1 cellular context compared by ENCODE assay signal in the genomic region with DNA sequence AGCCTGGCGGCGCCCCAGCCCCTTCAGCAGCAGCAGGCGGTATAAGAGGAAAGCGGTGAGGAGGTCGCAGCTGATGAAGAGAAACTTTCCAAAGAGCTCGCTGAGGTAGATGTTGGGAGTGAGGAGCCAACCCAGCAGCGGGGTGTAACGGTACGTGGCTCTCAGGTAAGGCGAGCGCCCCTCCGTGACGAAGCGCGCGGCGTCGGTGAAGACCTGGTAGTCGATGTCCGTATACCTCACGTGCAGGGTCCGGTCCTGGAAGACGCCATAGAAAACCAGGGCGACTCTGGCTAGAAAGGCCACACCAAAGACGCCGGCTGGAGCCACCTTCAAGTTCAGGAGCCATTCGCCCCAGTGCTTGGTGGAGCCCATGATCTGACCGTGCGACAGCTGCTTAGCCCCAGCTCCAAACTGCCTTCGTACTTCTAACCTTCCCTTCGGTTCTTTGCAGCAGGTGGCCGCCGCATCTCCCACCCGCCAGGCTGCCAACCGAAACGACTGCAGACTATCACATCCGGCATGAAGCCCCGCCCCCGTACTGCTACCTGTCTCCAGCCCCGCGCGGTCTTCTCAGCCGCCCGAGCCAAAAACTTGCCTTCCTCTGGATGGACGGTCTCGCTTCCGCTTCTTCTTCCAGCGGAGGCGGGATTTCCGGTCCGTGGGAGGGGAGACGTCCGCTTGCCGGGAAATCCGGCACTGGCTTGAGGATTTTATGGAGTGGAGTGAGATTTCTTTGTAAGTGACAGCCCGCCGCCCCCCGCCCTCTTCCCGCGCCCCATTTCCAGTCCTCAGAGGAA.
A peak's percentile ranks its signal among the peaks of the same experiment; 100 is the strongest.
TF ChIP-seq lines count a peak whose summit lies in the region.

Gene PIGM (minus strand): TSS at position 623 of the 797 bp plus-strand sequence. CDS start 251 bp downstream, at position 372.

TF ChIP-seq in K562, 482 proteins besides CTCF, POLR2A, EP300 and RAD21 (continued from another document and continues in another):
- TF ChIP-seq AFF1 (IDR thresholded peaks at IDR 0.05; ENCODE audit: low read depth in 1 of 2, partially characterized antibody in 2 of 2) (peak in 1 of 2 experiments; percentile 34), ZKSCAN1 (IDR thresholded peaks at IDR 0.05; ENCODE audit: low read depth, low read length) (0 out of 2 replicates have a peak, but pooled peaks have one; percentile 17), FOXM1 (IDR thresholded peaks at IDR 0.05; ENCODE audit: low read depth) (peak; percentile 70; the same call in 1 of the 2 replicates), FOXM1 (CRISPR knock-in tag; IDR thresholded peaks at IDR 0.05; ENCODE audit: low read depth) (no peak), MTA2 (IDR thresholded peaks at IDR 0.05; ENCODE audit: low read depth) (no peak), NR3C1 (CRISPR knock-in tag; IDR thresholded peaks at IDR 0.05) (no peak), BRD9 (IDR thresholded peaks at IDR 0.05; ENCODE audit: low read depth, partially characterized antibody) (no peak), ZNF77 (CRISPR knock-in tag; IDR thresholded peaks at IDR 0.05) (no peak), CREM (IDR thresholded peaks at IDR 0.05; ENCODE audit: low read depth) (peak; percentile 61), IRF2 (CRISPR knock-in tag; IDR thresholded peaks at IDR 0.05) (no peak), TCFL5 (CRISPR knock-in tag; conservative IDR thresholded peaks at IDR 0.05) (no peak), BHLHE40 (IDR thresholded peaks at IDR 0.05; ENCODE audit: low read length) (peak; percentile 60), NFATC3 (IDR thresholded peaks at IDR 0.05) (no peak), TAL1 (IDR thresholded peaks at IDR 0.05) (no peak), RBFOX2 (IDR thresholded peaks at IDR 0.05; ENCODE audit: low read depth, low read length) (peak; percentile 87), KAT7 (CRISPR knock-in tag; IDR thresholded peaks at IDR 0.05; ENCODE audit: borderline replicate concordance) (no peak), CBFB (CRISPR knock-in tag; IDR thresholded peaks at IDR 0.05) (peak; percentile 37; the same call in 1 of the 2 replicates), THAP7 (CRISPR knock-in tag; IDR thresholded peaks at IDR 0.05) (no peak), JUND (IDR thresholded peaks at IDR 0.05; ENCODE audit: borderline replicate concordance, low read depth, low read length) (peak; percentile 40; the same call in 1 of the 2 replicates), JUND (tag; IDR thresholded peaks at IDR 0.05; ENCODE audit: borderline replicate concordance, low read depth, low read length) (no peak; the same call in 2 of the 3 replicates), TAF9B (IDR thresholded peaks at IDR 0.05; ENCODE audit: partially characterized antibody) (peak; percentile 42), EP400 (IDR thresholded peaks at IDR 0.05) (peak; percentile 60), XRCC5 (IDR thresholded peaks at IDR 0.05; ENCODE audit: low read depth, low read length) (peak; percentile 70; the same call in 1 of the 2 replicates), ZNF197 (CRISPR knock-in tag; IDR thresholded peaks at IDR 0.05; ENCODE audit: low read depth) (no peak), ATF7 (IDR thresholded peaks at IDR 0.05) (peak; percentile 52; the same call in 1 of the 2 replicates), KDM1A (IDR thresholded peaks at IDR 0.05) (0 out of 4 replicates have a peak, but pooled peaks of 1 of the 2 experiments have one; percentile 5), HNRNPH1 (optimal IDR thresholded peaks at IDR 0.05; ENCODE audit: low read depth, low read length) (no peak), SAFB (IDR thresholded peaks at IDR 0.05; ENCODE audit: borderline replicate concordance, low read depth, low read length) (no peak), LCOR (CRISPR knock-in tag; IDR thresholded peaks at IDR 0.05) (peak; percentile 99), NCOA4 (IDR thresholded peaks at IDR 0.05; ENCODE audit: partially characterized antibody) (no peak), ZNF639 (CRISPR knock-in tag; conservative IDR thresholded peaks at IDR 0.05 in 1 of 2, IDR thresholded peaks at IDR 0.05 in 1 of 2) (peak in 1 of 2 experiments; percentile 41; a peak in 1 of 4 replicates), POLR2AphosphoS5 (IDR thresholded peaks at IDR 0.05; ENCODE audit: control insufficient read depth, insufficient read depth, low read depth, low read length) (peak; percentile 39; the same call in 1 of the 2 replicates), ZNF785 (CRISPR knock-in tag; IDR thresholded peaks at IDR 0.05) (no peak), MAZ (CRISPR knock-in tag; conservative IDR thresholded peaks at IDR 0.05 in 1 of 2, IDR thresholded peaks at IDR 0.05 in 1 of 2) (peak; percentile 64 to 79; a peak in 2 of 4 replicates), SMC3 (conservative IDR thresholded peaks at IDR 0.05; ENCODE audit: insufficient read depth, low read depth, low read length) (no peak), PHTF2 (CRISPR knock-in tag; IDR thresholded peaks at IDR 0.05) (no peak), GABPA (tag; conservative IDR thresholded peaks at IDR 0.05; ENCODE audit: low read depth) (peak; percentile 97), NFIC (IDR thresholded peaks at IDR 0.05) (peak; percentile 69), TCF7L2 (IDR thresholded peaks at IDR 0.05; ENCODE audit: low read depth, low read length) (no peak), E2F3 (CRISPR knock-in tag; IDR thresholded peaks at IDR 0.05) (0 out of 2 replicates have a peak, but pooled peaks have one; percentile 8), NEUROD1 (IDR thresholded peaks at IDR 0.05; ENCODE audit: borderline replicate concordance, low read depth, low read length, partially characterized antibody) (peak; percentile 98), NR4A1 (CRISPR knock-in tag; IDR thresholded peaks at IDR 0.05) (no peak), NR4A1 (tag; IDR thresholded peaks at IDR 0.05) (no peak), HOXB6 (CRISPR knock-in tag; IDR thresholded peaks at IDR 0.05; ENCODE audit: borderline replicate concordance) (no peak), SNIP1 (IDR thresholded peaks at IDR 0.05; ENCODE audit: low read depth) (no peak), ZNF644 (tag; IDR thresholded peaks at IDR 0.05; ENCODE audit: low read depth) (0 out of 2 replicates have a peak, but pooled peaks have one; percentile 29)
- TF ChIP-seq, protein P1, sequence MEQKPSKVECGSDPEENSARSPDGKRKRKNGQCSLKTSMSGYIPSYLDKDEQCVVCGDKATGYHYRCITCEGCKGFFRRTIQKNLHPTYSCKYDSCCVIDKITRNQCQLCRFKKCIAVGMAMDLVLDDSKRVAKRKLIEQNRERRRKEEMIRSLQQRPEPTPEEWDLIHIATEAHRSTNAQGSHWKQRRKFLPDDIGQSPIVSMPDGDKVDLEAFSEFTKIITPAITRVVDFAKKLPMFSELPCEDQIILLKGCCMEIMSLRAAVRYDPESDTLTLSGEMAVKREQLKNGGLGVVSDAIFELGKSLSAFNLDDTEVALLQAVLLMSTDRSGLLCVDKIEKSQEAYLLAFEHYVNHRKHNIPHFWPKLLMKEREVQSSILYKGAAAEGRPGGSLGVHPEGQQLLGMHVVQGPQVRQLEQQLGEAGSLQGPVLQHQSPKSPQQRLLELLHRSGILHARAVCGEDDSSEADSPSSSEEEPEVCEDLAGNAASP (IDR thresholded peaks at IDR 0.05), result no peak
- TF ChIP-seq, protein P2, sequence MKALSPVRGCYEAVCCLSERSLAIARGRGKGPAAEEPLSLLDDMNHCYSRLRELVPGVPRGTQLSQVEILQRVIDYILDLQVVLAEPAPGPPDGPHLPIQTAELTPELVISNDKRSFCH (CRISPR knock-in tag; IDR thresholded peaks at IDR 0.05), result no peak
- TF ChIP-seq, protein P2 (tag; IDR thresholded peaks at IDR 0.05), result no peak
- TF ChIP-seq, protein P3, sequence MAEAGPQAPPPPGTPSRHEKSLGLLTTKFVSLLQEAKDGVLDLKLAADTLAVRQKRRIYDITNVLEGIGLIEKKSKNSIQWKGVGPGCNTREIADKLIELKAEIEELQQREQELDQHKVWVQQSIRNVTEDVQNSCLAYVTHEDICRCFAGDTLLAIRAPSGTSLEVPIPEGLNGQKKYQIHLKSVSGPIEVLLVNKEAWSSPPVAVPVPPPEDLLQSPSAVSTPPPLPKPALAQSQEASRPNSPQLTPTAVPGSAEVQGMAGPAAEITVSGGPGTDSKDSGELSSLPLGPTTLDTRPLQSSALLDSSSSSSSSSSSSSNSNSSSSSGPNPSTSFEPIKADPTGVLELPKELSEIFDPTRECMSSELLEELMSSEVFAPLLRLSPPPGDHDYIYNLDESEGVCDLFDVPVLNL (CRISPR knock-in tag; IDR thresholded peaks at IDR 0.05; ENCODE audit: low read depth), result no peak
- TF ChIP-seq, protein P4, sequence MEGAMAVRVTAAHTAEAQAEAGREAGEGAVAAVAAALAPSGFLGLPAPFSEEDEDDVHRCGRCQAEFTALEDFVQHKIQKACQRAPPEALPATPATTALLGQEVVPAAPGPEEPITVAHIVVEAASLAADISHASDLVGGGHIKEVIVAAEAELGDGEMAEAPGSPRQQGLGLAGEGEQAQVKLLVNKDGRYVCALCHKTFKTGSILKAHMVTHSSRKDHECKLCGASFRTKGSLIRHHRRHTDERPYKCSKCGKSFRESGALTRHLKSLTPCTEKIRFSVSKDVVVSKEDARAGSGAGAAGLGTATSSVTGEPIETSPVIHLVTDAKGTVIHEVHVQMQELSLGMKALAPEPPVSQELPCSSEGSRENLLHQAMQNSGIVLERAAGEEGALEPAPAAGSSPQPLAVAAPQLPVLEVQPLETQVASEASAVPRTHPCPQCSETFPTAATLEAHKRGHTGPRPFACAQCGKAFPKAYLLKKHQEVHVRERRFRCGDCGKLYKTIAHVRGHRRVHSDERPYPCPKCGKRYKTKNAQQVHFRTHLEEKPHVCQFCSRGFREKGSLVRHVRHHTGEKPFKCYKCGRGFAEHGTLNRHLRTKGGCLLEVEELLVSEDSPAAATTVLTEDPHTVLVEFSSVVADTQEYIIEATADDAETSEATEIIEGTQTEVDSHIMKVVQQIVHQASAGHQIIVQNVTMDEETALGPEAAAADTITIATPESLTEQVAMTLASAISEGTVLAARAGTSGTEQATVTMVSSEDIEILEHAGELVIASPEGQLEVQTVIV (CRISPR knock-in tag; IDR thresholded peaks at IDR 0.05; ENCODE audit: borderline replicate concordance), result no peak
- TF ChIP-seq, protein P5, sequence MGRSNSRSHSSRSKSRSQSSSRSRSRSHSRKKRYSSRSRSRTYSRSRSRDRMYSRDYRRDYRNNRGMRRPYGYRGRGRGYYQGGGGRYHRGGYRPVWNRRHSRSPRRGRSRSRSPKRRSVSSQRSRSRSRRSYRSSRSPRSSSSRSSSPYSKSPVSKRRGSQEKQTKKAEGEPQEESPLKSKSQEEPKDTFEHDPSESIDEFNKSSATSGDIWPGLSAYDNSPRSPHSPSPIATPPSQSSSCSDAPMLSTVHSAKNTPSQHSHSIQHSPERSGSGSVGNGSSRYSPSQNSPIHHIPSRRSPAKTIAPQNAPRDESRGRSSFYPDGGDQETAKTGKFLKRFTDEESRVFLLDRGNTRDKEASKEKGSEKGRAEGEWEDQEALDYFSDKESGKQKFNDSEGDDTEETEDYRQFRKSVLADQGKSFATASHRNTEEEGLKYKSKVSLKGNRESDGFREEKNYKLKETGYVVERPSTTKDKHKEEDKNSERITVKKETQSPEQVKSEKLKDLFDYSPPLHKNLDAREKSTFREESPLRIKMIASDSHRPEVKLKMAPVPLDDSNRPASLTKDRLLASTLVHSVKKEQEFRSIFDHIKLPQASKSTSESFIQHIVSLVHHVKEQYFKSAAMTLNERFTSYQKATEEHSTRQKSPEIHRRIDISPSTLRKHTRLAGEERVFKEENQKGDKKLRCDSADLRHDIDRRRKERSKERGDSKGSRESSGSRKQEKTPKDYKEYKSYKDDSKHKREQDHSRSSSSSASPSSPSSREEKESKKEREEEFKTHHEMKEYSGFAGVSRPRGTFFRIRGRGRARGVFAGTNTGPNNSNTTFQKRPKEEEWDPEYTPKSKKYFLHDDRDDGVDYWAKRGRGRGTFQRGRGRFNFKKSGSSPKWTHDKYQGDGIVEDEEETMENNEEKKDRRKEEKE (IDR thresholded peaks at IDR 0.05; ENCODE audit: borderline replicate concordance in 1 of 2, control insufficient read depth in 1 of 2, low read depth in 2 of 2, low read length in 1 of 2), result no peak
